8 cellular contexts compared by ENCODE assay signal in the genomic region with DNA sequence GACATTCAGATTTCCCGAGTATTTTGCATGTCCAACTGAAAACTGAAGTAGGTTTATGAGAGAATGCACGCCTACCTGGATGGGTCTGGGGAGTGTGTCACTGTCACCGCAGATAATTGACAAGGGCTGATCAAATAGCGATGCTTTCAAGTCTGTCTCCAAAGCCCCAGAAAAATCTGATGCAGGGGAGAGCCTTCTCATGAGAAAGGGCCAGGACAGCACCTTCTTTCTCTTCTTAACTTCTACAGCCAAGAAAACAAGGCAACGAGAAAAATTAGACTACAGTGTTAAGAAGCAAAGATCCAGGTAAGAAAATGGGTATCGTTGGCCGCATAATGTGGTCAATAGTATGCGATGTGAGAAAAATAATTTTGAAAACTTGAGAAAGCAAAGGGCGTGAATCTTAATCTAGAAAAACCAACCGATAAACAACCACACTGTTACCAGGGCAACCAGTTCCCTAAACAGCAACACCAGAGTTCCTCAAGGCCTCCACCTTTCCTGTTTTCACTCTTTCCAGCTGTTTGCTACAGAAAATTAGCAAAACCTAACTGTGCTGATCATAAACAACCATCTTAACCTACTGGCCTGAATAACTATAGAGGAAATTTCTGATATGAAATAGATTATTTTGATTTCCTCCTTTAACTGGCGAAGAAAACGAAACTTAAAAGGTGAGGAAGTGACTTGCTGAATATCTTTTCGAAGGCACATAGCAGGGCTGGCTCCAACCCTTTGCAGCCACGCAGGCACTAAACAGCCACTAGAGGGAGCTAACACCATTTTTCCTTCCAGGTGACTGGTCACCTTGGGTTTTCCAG. TPM values are rescaled to one million over a fixed set of nuclear protein-coding genes. Genes with fewer than 3 reads are reported as not detected.
DNase-seq lines count a peak whose midpoint lies in the region; ATAC-seq, FAIRE-seq and TF ChIP-seq lines count a peak whose summit lies in the region.

No MANE protein-coding gene starts in this region.

- H3K4me1 ChIP-seq in kidney (ENCODE audit: control insufficient read depth in 1 of 2, insufficient read depth in 1 of 2, low read depth in 1 of 2, low read length in 2 of 2) = peaks cover 0 to 2% of the 10 kb centered on the region in 2 donors

- H3K27ac ChIP-seq in kidney (ENCODE audit: low read depth in 2 of 2, low read length in 2 of 2) = peak overlapping the region in 1 of 2 donors; percentile 34

- no peaks in the 10 kb centered on the region for H3K9me3 ChIP-seq in kidney (ENCODE audit: control insufficient read depth in 1 of 2, low read length in 2 of 2)

- H3K9me3 Mint-ChIP-seq in chondrocyte (ENCODE audit: low read depth) = no peaks in the 10 kb centered on the region

- peaks cover 7% of the 10 kb centered on the region for H3K4me1 Mint-ChIP-seq in chondrocyte (ENCODE audit: low read depth)

- H3K27ac Mint-ChIP-seq in chondrocyte (ENCODE audit: unreplicated experiment) = no peak overlapping the region

- DNase-seq in NCI-H524 (lab: John Stamatoyannopoulos, UW) (peak; percentile 62 to 76), NCI-H524 treated with DMSO at 0.1 percent for 48 hours (lab: John Stamatoyannopoulos, UW) (no peak), NCI-H345 treated with DMSO at 0.1 percent for 48 hours (lab: John Stamatoyannopoulos, UW; ENCODE audit: unreplicated experiment) (peak; percentile 59), chondrocyte (ENCODE audit: low spot score) (no peak), kidney (no peak)
- peak; percentile 58 for DNase-seq in activated CD4-positive, CD25-positive, alpha-beta regulatory T cell treated with anti-CD3 and anti-CD28 coated beads, Interleukin-2, amount 50 U/mL, for 72 hours
- peak; percentile 51 to 59 for DNase-seq in stimulated activated CD4-positive, alpha-beta T cell treated with anti-CD3 and anti-CD28 coated beads, Interleukin-15, amount 100 ng/mL, for 48 hours (ENCODE audit: low read depth in 2 of 2)

- TF ChIP-seq CTCF in chondrocyte (IDR thresholded peaks at IDR 0.05) = peak; percentile 97
- peak; percentile 87 for TF ChIP-seq CTCF in kidney (IDR thresholded peaks at IDR 0.05; ENCODE audit: borderline replicate concordance, extremely low read depth, insufficient read depth)

- intact Hi-C loops in kidney (cut with DNase I) = no loop called here

- peak overlapping the region; percentile 9 for H3K4me3 Mint-ChIP-seq in chondrocyte (ENCODE audit: unreplicated experiment)

- ATAC-seq in HG03097 (IDR thresholded peaks at IDR 0.05; ENCODE audit: low FRiP score, unreplicated experiment) = peak; percentile 29

- H3K9ac ChIP-seq in kidney (ENCODE audit: low read length in 2 of 2) = peak overlapping the region in 1 of 2 donors; percentile 27

- H3K4me3 ChIP-seq in kidney (ENCODE audit: low read length in 2 of 2) = peak overlapping the region; percentile 40 to 45

- no peaks in the 10 kb centered on the region for H3K36me3 ChIP-seq in kidney (ENCODE audit: control insufficient read depth in 1 of 2, insufficient read depth in 2 of 2, low read length in 2 of 2)

- FAIRE-seq in kidney (lab: Jason Lieb, UNC) = peak; percentile 70

- H3K27me3 Mint-ChIP-seq in chondrocyte (ENCODE audit: low read depth) = peaks cover 14% of the 10 kb centered on the region

- no peaks in the 10 kb centered on the region for H3K36me3 Mint-ChIP-seq in chondrocyte (ENCODE audit: low read depth)

RNA-seq across cellular contexts. Expression of a gene that starts 2.6 kb away (rescaled TPM):
- not detected in 3 replicates for total RNA-seq in chondrocyte
- 8.8 TPM for total RNA-seq in kidney
- polyA plus RNA-seq in kidney (ENCODE audit: insufficient read depth, low read depth, low replicate concordance) = 0.45 TPM

RNA-seq across cellular contexts. Expression of a gene that starts 42.2 kb away (rescaled TPM):
- 8.3 to 10.0 TPM (median 8.7 TPM) in 3 replicates for total RNA-seq in chondrocyte
- total RNA-seq in kidney = 20.2 TPM
- 5.5 TPM for polyA plus RNA-seq in kidney (ENCODE audit: insufficient read depth, low read depth, low replicate concordance)

Comparison
In these comparisons a context has a peak if more than half of its experiments do, and no peak if none do; other contexts are left out.
1. DNase-seq: peak in NCI-H524 (2 of 2), NCI-H345 treated with DMSO at 0.1 percent for 48 hours (single experiment), activated CD4-positive, CD25-positive, alpha-beta regulatory T cell treated with anti-CD3 and anti-CD28 coated beads, Interleukin-2, amount 50 U/mL, for 72 hours (single experiment) and stimulated activated CD4-positive, alpha-beta T cell treated with anti-CD3 and anti-CD28 coated beads, Interleukin-15, amount 100 ng/mL, for 48 hours (2 of 2); none in NCI-H524 treated with DMSO at 0.1 percent for 48 hours (single experiment), chondrocyte (single experiment) and kidney (single experiment).